In the genomic region with DNA sequence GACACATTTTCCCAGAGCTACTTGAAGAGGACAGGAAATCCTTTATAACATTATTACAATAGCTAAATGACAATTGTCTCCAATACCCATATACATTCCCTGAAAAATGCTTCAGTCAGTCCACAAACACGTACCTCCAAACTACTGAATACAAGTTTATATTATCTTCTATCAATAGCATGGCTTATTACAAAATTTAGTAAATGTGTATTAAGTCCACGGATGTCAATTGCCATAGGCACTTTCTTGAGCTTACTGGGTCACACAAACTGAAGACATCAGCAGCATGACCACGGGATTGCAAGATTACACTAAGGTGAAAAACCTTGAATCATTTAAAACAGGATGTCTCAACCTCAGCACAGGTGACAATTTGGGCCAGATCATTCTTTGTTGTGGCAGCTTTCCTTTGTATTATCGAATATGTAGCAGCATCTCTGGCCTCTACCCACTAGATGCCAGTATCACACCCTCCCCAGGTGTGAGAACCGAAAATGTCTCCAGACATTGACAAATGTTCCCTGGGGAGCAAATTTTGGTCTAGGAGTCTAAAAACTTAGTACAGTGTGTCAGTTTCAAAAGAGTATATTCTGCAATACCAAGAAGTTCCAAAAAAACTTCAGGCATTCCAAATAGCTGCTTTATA, we compare ENCODE assay signal across 8 cellular contexts. TPM values are rescaled to one million over a fixed set of nuclear protein-coding genes. Genes with fewer than 3 reads are reported as not detected.
DNase-seq lines count a peak whose midpoint lies in the region; ATAC-seq and TF ChIP-seq lines count a peak whose summit lies in the region.

No MANE protein-coding gene starts in this region.

- peaks cover 52% of the 10 kb centered on the region for H4K20me1 ChIP-seq in Loucy (ENCODE audit: insufficient read depth, low read length, poor library complexity, severe bottlenecking)

- intact Hi-C loops in spleen (cut with DNase I; ENCODE audit: low total_unique reads), result no loop called here

- peaks cover 59% of the 10 kb centered on the region for H3K79me2 ChIP-seq in Loucy (ENCODE audit: insufficient read depth, low read length)

- DNase-seq in activated T-cell treated with anti-CD3 and anti-CD28 coated beads for 48 hours (ENCODE audit: low read depth) (peak; percentile 10), foreskin keratinocyte (no peak), spleen (no peak), HK-2 (ENCODE audit: unreplicated experiment) (no peak), OCI-M2 (lab: John Stamatoyannopoulos, UW; ENCODE audit: unreplicated experiment) (no peak)

- peak overlapping the region; percentile 72 for H3K4me3 ChIP-seq in Loucy (ENCODE audit: low read length, poor library complexity, severe bottlenecking)
- H3K4me3 ChIP-seq in spleen, result peak overlapping the region; percentile 58 to 88 (median 66)

- H3K27ac ChIP-seq in foreskin keratinocyte, result peak overlapping the region; percentile 98
- H3K27ac ChIP-seq in spleen, result peak overlapping the region in 7 of 8 donors; percentile 74 to 95 (median 86)

- H3K9me3 ChIP-seq in Loucy (ENCODE audit: insufficient read depth, low read depth, low read length) (no peaks in the 10 kb centered on the region), spleen (no peaks in the 10 kb centered on the region)

- H3K9ac ChIP-seq in Loucy (ENCODE audit: low read depth, low read length, poor library complexity, severe bottlenecking), result peak overlapping the region; percentile 74

- no peaks in the 10 kb centered on the region for H3F3A ChIP-seq in Loucy (ENCODE audit: low read depth)

- ATAC-seq in GM18499 (IDR thresholded peaks at IDR 0.05; ENCODE audit: insufficient read depth, unreplicated experiment), result peak; percentile 33
- ATAC-seq in GM21825 (IDR thresholded peaks at IDR 0.05; ENCODE audit: unreplicated experiment), result peak; percentile 35
- ATAC-seq in foreskin keratinocyte, result peak; percentile 62

- H3K36me3 ChIP-seq in Loucy (ENCODE audit: insufficient read depth, low read length) (no peaks in the 10 kb centered on the region), spleen (peaks cover 0 to 7% (median 0%) of the 10 kb centered on the region in 6 donors)

- peak overlapping the region; percentile 92 for H3K4me2 ChIP-seq in Loucy (ENCODE audit: low read depth, low read length, poor library complexity, severe bottlenecking)

- no peaks in the 10 kb centered on the region for H3K27me3 ChIP-seq in Loucy (ENCODE audit: insufficient read depth, low read length, poor library complexity, severe bottlenecking)
- no peaks in the 10 kb centered on the region for H3K27me3 ChIP-seq in foreskin keratinocyte
- no peaks in the 10 kb centered on the region for H3K27me3 ChIP-seq in spleen (replicated peaks in 1 of 7)

- TF ChIP-seq CTCF in Loucy (conservative IDR thresholded peaks at IDR 0.05; ENCODE audit: low read length), result peak; percentile 57
- peak; percentile 74 for TF ChIP-seq CTCF in foreskin keratinocyte (conservative IDR thresholded peaks at IDR 0.05)
- TF ChIP-seq CTCF in spleen (IDR thresholded peaks at IDR 0.05 in 8 of 11, conservative IDR thresholded peaks at IDR 0.05 in 3 of 11), result peak in 6 of 11 experiments; percentile 14 to 51 (median 36)

- no peak for TF ChIP-seq POLR2A in spleen (IDR thresholded peaks at IDR 0.05)

- H3K4me1 ChIP-seq in Loucy (ENCODE audit: insufficient read depth, low read length, poor library complexity, severe bottlenecking) (peaks cover 53% of the 10 kb centered on the region), foreskin keratinocyte (peaks cover 27% of the 10 kb centered on the region), spleen (peaks cover 45 to 66% (median 62%) of the 10 kb centered on the region in 6 donors)

- WGBS in spleen, 5 donors, result 15 to 29% (median 23%) methylated on average over 5 of the region's 5 CpGs

- H2AFZ ChIP-seq in Loucy (ENCODE audit: low read length), result no peak overlapping the region

- H3K9me2 ChIP-seq in Loucy (replicated peaks; ENCODE audit: low read depth, low read length), result no peaks in the 10 kb centered on the region

RNA-seq across cellular contexts. Expression of a gene that starts 1.4 kb away (rescaled TPM):
- total RNA-seq in foreskin keratinocyte (113 and 123 TPM in 2 replicates), spleen (100 to 1,000 TPM in 4 of 7 donors, 10 to 100 TPM in 3; 40.7 to 119 (median 109) TPM)
- polyA plus RNA-seq in foreskin keratinocyte (119 and 163 TPM in 2 replicates), spleen (10 to 100 TPM; 42.4 to 53.0 (median 45.7) TPM)

RNA-seq across cellular contexts. Expression of a gene that starts 46.3 kb away (rescaled TPM):
- 12.4 and 13.4 TPM in 2 replicates for total RNA-seq in foreskin keratinocyte
- 4.8 and 6.3 TPM in 2 replicates for polyA plus RNA-seq in foreskin keratinocyte
- 10 to 100 TPM; 23.5 to 44.5 (median 37.5) TPM for total RNA-seq in spleen
- polyA plus RNA-seq in spleen, result 10 to 100 TPM; 12.2 to 16.6 (median 15.3) TPM
